15 cellular contexts compared by ENCODE assay signal in the genomic region with DNA sequence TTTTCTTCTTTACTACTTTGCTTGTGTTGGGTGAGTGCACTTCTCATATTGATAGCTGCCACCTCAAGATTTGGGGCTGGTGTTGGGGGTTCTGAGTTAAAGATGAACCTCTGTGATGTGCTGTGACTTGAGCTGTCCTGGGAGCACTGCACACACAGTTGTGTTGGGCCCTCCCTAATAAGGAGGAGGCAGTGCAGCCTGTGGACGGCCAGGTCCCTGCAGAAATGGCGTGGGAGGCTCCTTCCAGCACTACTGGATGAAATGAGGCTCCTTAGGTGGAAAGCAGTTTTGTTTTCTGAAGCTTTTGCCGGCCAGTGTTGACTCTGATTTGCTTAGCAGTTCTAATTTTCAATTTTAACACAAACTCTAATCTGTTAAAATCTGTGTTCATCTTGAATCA.
"Had no signal": no experiment of that assay in that cellular context is flagged by ENCODE, and none has a peak within 500 bp of the region (broad histone marks: within the 10 kb centered on the region; RNA-seq: fewer than 3 reads in every experiment).

No MANE protein-coding gene starts in this region.

- H3K27me3 Mint-ChIP-seq: activated B cell treated with CpG ODN at 0.5 μM for 24 hours; activated naive CD8-positive, alpha-beta T cell treated with anti-CD3 and anti-CD28 coated beads for 36 hours had no signal

- H3K4me3 Mint-ChIP-seq: activated B cell treated with CpG ODN at 0.5 μM for 24 hours; activated naive CD8-positive, alpha-beta T cell treated with anti-CD3 and anti-CD28 coated beads for 36 hours; nephron progenitor cell had no signal

- ATAC-seq: body of pancreas, gastrocnemius medialis had no signal

- H3K27ac ChIP-seq: body of pancreas, gastrocnemius medialis, spleen, tibial artery had no signal

- H3K9me3 ChIP-seq: body of pancreas, gastrocnemius medialis, spleen, tibial artery had no signal

- H3K27me3 ChIP-seq: body of pancreas, dorsolateral prefrontal cortex, gastrocnemius medialis, spleen, tibial artery had no signal

- H3K4me1 ChIP-seq: body of pancreas, gastrocnemius medialis, spleen, tibial artery had no signal

- H3K27ac Mint-ChIP-seq: activated B cell treated with CpG ODN at 0.5 μM for 24 hours had no signal

- H3K9me3 Mint-ChIP-seq: activated B cell treated with CpG ODN at 0.5 μM for 24 hours; activated naive CD8-positive, alpha-beta T cell treated with anti-CD3 and anti-CD28 coated beads for 36 hours; nephron progenitor cell had no signal

- DNase-seq: activated B cell treated with CpG ODN at 0.5 μM for 24 hours; activated CD4-positive, alpha-beta T cell treated with anti-CD3 and anti-CD28 coated beads for 4 hours; activated CD8-positive, alpha-beta memory T cell treated with anti-CD3 and anti-CD28 coated beads for 24 hours; activated CD8-positive, alpha-beta memory T cell treated with anti-CD3 and anti-CD28 coated beads, Interleukin-2, amount 50 U/mL, for 48 hours; activated effector memory CD4-positive, alpha-beta T cell treated with anti-CD3 and anti-CD28 coated beads, Interleukin-2, amount 50 U/mL, for 16 hours; activated naive CD8-positive, alpha-beta T cell treated with anti-CD3 and anti-CD28 coated beads for 36 hours; activated T-cell treated with anti-CD3 and anti-CD28 coated beads, Interleukin-2, amount 50 U/mL, for 48 hours; body of pancreas; dorsolateral prefrontal cortex; gastrocnemius medialis; spleen; stimulated activated naive CD4-positive, alpha-beta T cell; SW 1271; tibial artery had no signal

- H3K4me3 ChIP-seq: body of pancreas, dorsolateral prefrontal cortex, gastrocnemius medialis, spleen, tibial artery had no signal

- H3K4me1 Mint-ChIP-seq: activated B cell treated with CpG ODN at 0.5 μM for 24 hours had no signal
